Comparison of ENCODE assay signal across 9 cellular contexts in the genomic region with DNA sequence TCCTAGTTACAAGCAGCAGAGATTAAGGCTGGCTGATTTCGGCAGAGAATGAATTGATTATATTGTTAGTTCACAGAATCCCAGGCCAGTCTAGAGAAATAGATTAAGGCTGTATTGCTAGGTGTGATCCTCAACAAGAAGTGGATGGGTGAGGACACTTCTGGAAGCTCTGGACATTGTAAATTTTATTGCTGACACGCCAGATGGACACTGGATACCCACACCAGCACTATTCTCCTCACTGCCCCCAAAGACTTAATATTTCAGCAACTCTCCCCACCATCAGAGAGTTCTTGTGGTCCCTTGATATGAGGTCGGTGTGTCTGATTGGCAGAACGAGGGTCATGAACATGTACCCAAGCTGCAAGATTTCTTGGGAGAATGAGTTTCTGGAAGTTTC.
"Had no signal": no experiment of that assay in that cellular context is flagged by ENCODE, and none has a peak within 500 bp of the region (broad histone marks: within the 10 kb centered on the region; RNA-seq: fewer than 3 reads in every experiment).

No MANE protein-coding gene starts in this region.

- H3K27ac ChIP-seq: GM23248, KMS-11 had no signal

- H3K36me3 ChIP-seq: HAP-1 had no signal

- ATAC-seq: HCT116 had no signal

- H3K9ac ChIP-seq: GM23248, KMS-11 had no signal

- H3K4me3 ChIP-seq: GM23248, HAP-1 had no signal

- DNase-seq: GM23248, GOT3, H7, HFFc6, IMR-90, KBM-7 had no signal

- H3K4me1 ChIP-seq: HAP-1 had no signal

- H3K9me3 ChIP-seq: HAP-1 had no signal

- H3K4me2 ChIP-seq: KMS-11 had no signal

- H2AFZ ChIP-seq: GM23248 had no signal
